In genomic region chr11:119728226-119728626, GRCh38 we compare ENCODE assay signal across 8 cellular contexts. TPM values are rescaled to one million over a fixed set of nuclear protein-coding genes. Genes with fewer than 3 reads are reported as not detected.
DNase-seq lines count a peak whose midpoint lies in the region; ATAC-seq and TF ChIP-seq lines count a peak whose summit lies in the region.

No MANE protein-coding gene starts in this region.

- H3K36me3 ChIP-seq in PC-3 (ENCODE audit: low read depth, low read length), result no peaks in the 10 kb centered on the region
- no peaks in the 10 kb centered on the region for H3K36me3 ChIP-seq in neural progenitor cell

- H3K27ac ChIP-seq in PC-3 (ENCODE audit: low read length), result no peak overlapping the region
- peak overlapping the region; percentile 90 for H3K27ac ChIP-seq in neural progenitor cell

- POLR2A ChIA-PET in PC-3 (lab: Charles Lee; ENCODE audit: unreplicated experiment), result no interaction called here

- peaks cover 2% of the 10 kb centered on the region for H3K36me3 Mint-ChIP-seq in T-helper 1 cell treated with Interleukin-12 subunit alpha and Interleukin-12 subunit beta and Interleukin-4 antibody, amounts not matched to agents 30 μg/mL and 1 μg/mL, for 36 hours (ENCODE audit: low read depth)
- H3K36me3 Mint-ChIP-seq in effector memory CD8-positive, alpha-beta T cell (ENCODE audit: insufficient read depth), result peaks cover 7% of the 10 kb centered on the region
- no peaks in the 10 kb centered on the region for H3K36me3 Mint-ChIP-seq in neural progenitor cell

- CTCF ChIA-PET in PC-3 (lab: Charles Lee), result interaction anchor here (0.9 kb wide), 1 partner anchor 54 kb away, joined by 3 read pairs; no protein-coding TSS in a partner anchor

- H4K20me1 ChIP-seq in PC-3 (ENCODE audit: low read length) (peaks cover 32% of the 10 kb centered on the region; the same call in 1 of the 2 replicates), neural progenitor cell (ENCODE audit: low read depth) (peaks cover 46% of the 10 kb centered on the region)

- H3K27me3 ChIP-seq in PC-3 (ENCODE audit: low read length), result no peaks in the 10 kb centered on the region
- H3K27me3 ChIP-seq in neural progenitor cell, result no peaks in the 10 kb centered on the region

- H2AFZ ChIP-seq in PC-3 (ENCODE audit: low read length) (peak overlapping the region; percentile 71), neural progenitor cell (replicated peaks) (no peak overlapping the region)

- H3K27me3 Mint-ChIP-seq in T-helper 1 cell treated with Interleukin-12 subunit alpha and Interleukin-12 subunit beta and Interleukin-4 antibody, amounts not matched to agents 30 μg/mL and 1 μg/mL, for 36 hours (ENCODE audit: low read depth), result peaks cover 76% of the 10 kb centered on the region
- H3K27me3 Mint-ChIP-seq in effector memory CD8-positive, alpha-beta T cell, result peaks cover 17 to 26% of the 10 kb centered on the region in 2 donors
- no peaks in the 10 kb centered on the region for H3K27me3 Mint-ChIP-seq in neural progenitor cell (ENCODE audit: insufficient read depth, low read depth)

- peak overlapping the region; percentile 70 for H3K27ac Mint-ChIP-seq in T-helper 1 cell treated with Interleukin-12 subunit alpha and Interleukin-12 subunit beta and Interleukin-4 antibody, amounts not matched to agents 30 μg/mL and 1 μg/mL, for 36 hours
- H3K27ac Mint-ChIP-seq in effector memory CD8-positive, alpha-beta T cell, result peak overlapping the region; percentile 28 to 53
- peak overlapping the region; percentile 97 for H3K27ac Mint-ChIP-seq in neural progenitor cell

- intact Hi-C loops in PC-3 (cut with micrococcal nuclease), result loop anchor here (10.0 kb wide), 1 partner anchor 133 kb away; no protein-coding TSS in a partner anchor

- peak overlapping the region; percentile 97 for H3K4me3 ChIP-seq in PC-3 (ENCODE audit: low read length)
- H3K4me3 ChIP-seq in neural progenitor cell, result peak overlapping the region; percentile 99

- H3K79me2 ChIP-seq in PC-3 (ENCODE audit: low read length), result peaks cover 52% of the 10 kb centered on the region
- peaks cover 56% of the 10 kb centered on the region for H3K79me2 ChIP-seq in neural progenitor cell (ENCODE audit: low read depth)

- no TSS peak for BruUV-seq in PC-3 (replicated peaks; lab: Mats Ljungman, UMichigan)

- H3F3A ChIP-seq in PC-3 (ENCODE audit: low read length, unreplicated experiment) (no peaks in the 10 kb centered on the region), neural progenitor cell (ENCODE audit: low read depth) (peaks cover 25% of the 10 kb centered on the region)

- no peaks in the 10 kb centered on the region for H3K9me3 Mint-ChIP-seq in T-helper 1 cell treated with Interleukin-12 subunit alpha and Interleukin-12 subunit beta and Interleukin-4 antibody, amounts not matched to agents 30 μg/mL and 1 μg/mL, for 36 hours
- no peaks in the 10 kb centered on the region for H3K9me3 Mint-ChIP-seq in effector memory CD8-positive, alpha-beta T cell
- H3K9me3 Mint-ChIP-seq in neural progenitor cell, result no peaks in the 10 kb centered on the region

- peak overlapping the region; percentile 91 for H3K4me2 ChIP-seq in PC-3 (ENCODE audit: low read length)
- H3K4me2 ChIP-seq in neural progenitor cell, result peak overlapping the region; percentile 97

- peaks cover 22% of the 10 kb centered on the region for H3K4me1 ChIP-seq in PC-3 (ENCODE audit: insufficient read depth, low read length)
- peaks cover 47% of the 10 kb centered on the region for H3K4me1 ChIP-seq in neural progenitor cell

- peak overlapping the region; percentile 88 for H3K4me3 Mint-ChIP-seq in T-helper 1 cell treated with Interleukin-12 subunit alpha and Interleukin-12 subunit beta and Interleukin-4 antibody, amounts not matched to agents 30 μg/mL and 1 μg/mL, for 36 hours
- peak overlapping the region; percentile 92 for H3K4me3 Mint-ChIP-seq in effector memory CD8-positive, alpha-beta T cell
- peak overlapping the region; percentile 100 for H3K4me3 Mint-ChIP-seq in neural progenitor cell

- TF ChIP-seq CTCF in PC-3 (conservative IDR thresholded peaks at IDR 0.05; ENCODE audit: low read depth, low read length), result no peak
- no peak for TF ChIP-seq CTCF in neural progenitor cell (IDR thresholded peaks at IDR 0.05)

- H3K9ac ChIP-seq in PC-3 (ENCODE audit: low read length), result peak overlapping the region; percentile 68
- H3K9ac ChIP-seq in neural progenitor cell, result peak overlapping the region; percentile 85

- ATAC-seq in PC-3 (peak; percentile 4), HG03175 (IDR thresholded peaks at IDR 0.05; ENCODE audit: unreplicated experiment) (no peak), GM21737 (IDR thresholded peaks at IDR 0.05; ENCODE audit: unreplicated experiment) (no peak)
- ATAC-seq in effector memory CD8-positive, alpha-beta T cell (replicated peaks), result no peak

- H3K9me3 ChIP-seq in PC-3 (ENCODE audit: low read length) (no peaks in the 10 kb centered on the region), neural progenitor cell (ENCODE audit: low read depth) (no peaks in the 10 kb centered on the region)

- no peak for DNase-seq in T-helper 1 cell
- peak; percentile 39 for DNase-seq in PC-3
- no peak for DNase-seq in effector memory CD8-positive, alpha-beta T cell
- peak; percentile 44 for DNase-seq in neural progenitor cell (ENCODE audit: low spot score)
- DNase-seq in T1000 (lab: John Stamatoyannopoulos, UW), result no peak

- H3K4me1 Mint-ChIP-seq in T-helper 1 cell treated with Interleukin-12 subunit alpha and Interleukin-12 subunit beta and Interleukin-4 antibody, amounts not matched to agents 30 μg/mL and 1 μg/mL, for 36 hours (ENCODE audit: low read depth), result peaks cover 4% of the 10 kb centered on the region
- H3K4me1 Mint-ChIP-seq in effector memory CD8-positive, alpha-beta T cell (ENCODE audit: low read depth in 2 of 2), result peaks cover 5 to 19% of the 10 kb centered on the region in 2 donors
- H3K4me1 Mint-ChIP-seq in neural progenitor cell, result peaks cover 56% of the 10 kb centered on the region

- H3K9me2 ChIP-seq in PC-3 (replicated peaks; ENCODE audit: low read length), result no peaks in the 10 kb centered on the region

RNA-seq across cellular contexts. Expression of gene NECTIN1, which starts 0.8 kb away (rescaled TPM):
- total RNA-seq in PC-3 (2014; rRNA removed) (19.9 and 24.6 TPM in 2 replicates), neural progenitor cell (ENCODE audit: low replicate concordance) (19.5 and 27.4 TPM in 2 replicates)

Comparison
In these comparisons a context has a peak if more than half of its experiments do, and no peak if none do; other contexts are left out.
1. H3K27ac Mint-ChIP-seq: peak in every context shown above with its lines; median percentile 97 in neural progenitor cell; 70 in T-helper 1 cell treated with Interleukin-12 subunit alpha and Interleukin-12 subunit beta and Interleukin-4 antibody, amounts not matched to agents 30 μg/mL and 1 μg/mL, for 36 hours; 40 in effector memory CD8-positive, alpha-beta T cell.
2. DNase-seq: peak in PC-3 (single experiment) and neural progenitor cell (single experiment); none in T-helper 1 cell (0 of 5), effector memory CD8-positive, alpha-beta T cell (0 of 3) and T1000 (single experiment).
3. Peak in every context shown above with its lines, with median percentiles within 50 percentile points of each other: H3K4me3 Mint-ChIP-seq.